8 cellular contexts compared by ENCODE assay signal in genomic region chr12:42588308-42588836, GRCh38. TPM values are rescaled to one million over a fixed set of nuclear protein-coding genes. Genes with fewer than 3 reads are reported as not detected.
DNase-seq lines count a peak whose midpoint lies in the region; ATAC-seq and TF ChIP-seq lines count a peak whose summit lies in the region.

No MANE protein-coding gene starts in this region.

- no peak for DNase-seq in CD8-positive, alpha-beta T cell
- DNase-seq in RWPE1 (ENCODE audit: low spot score) (no peak), fibroblast of mammary gland (ENCODE audit: low read depth) (peak; percentile 47), ovary (peak in 1 of 5 donors; percentile 32), T1000 (lab: John Stamatoyannopoulos, UW) (no peak), KG1 (lab: John Stamatoyannopoulos, UW) (no peak), omental fat pad (ENCODE audit: low spot score) (no peak), NCI-H1092 (lab: John Stamatoyannopoulos, UW) (no peak)

- H3K4me1 Mint-ChIP-seq in CD8-positive, alpha-beta T cell (ENCODE audit: low read depth), result peaks cover 23% of the 10 kb centered on the region

- H3K4me3 Mint-ChIP-seq in CD8-positive, alpha-beta T cell, result peak overlapping the region; percentile 38

- POLR2A ChIA-PET in CD8-positive, alpha-beta T cell (lab: Charles Lee), result no interaction called here
- POLR2A ChIA-PET in RWPE1 (lab: Yijun Ruan, JAX; ENCODE audit: low non-redundant PET), result no interaction called here

- H3K27me3 ChIP-seq in CD8-positive, alpha-beta T cell (ENCODE audit: insufficient read depth, low read length), result peaks cover 18% of the 10 kb centered on the region
- H3K27me3 ChIP-seq in ovary, result no peaks in the 10 kb centered on the region

- no peak for ATAC-seq in CD8-positive, alpha-beta T cell
- no peak for ATAC-seq in omental fat pad (ENCODE audit: low FRiP score)

- peaks cover 55% of the 10 kb centered on the region for H3K27me3 Mint-ChIP-seq in CD8-positive, alpha-beta T cell (ENCODE audit: low read depth)

- CTCF ChIA-PET in CD8-positive, alpha-beta T cell (lab: Charles Lee), result no interaction called here
- CTCF ChIA-PET in RWPE1 (lab: Yijun Ruan, JAX), result interaction anchor here (0.5 to 2.1 kb wide), 5 partner anchors 337 to 748 kb away, joined by 3 to 18 read pairs (median 4); no protein-coding TSS in a partner anchor

- WGBS in ovary, 3 donors, result 5 to 6% (median 6%) methylated on average over 11 of the region's 11 CpGs

- H3K9me3 ChIP-seq in CD8-positive, alpha-beta T cell (ENCODE audit: low read length), result no peaks in the 10 kb centered on the region
- H3K9me3 ChIP-seq in ovary, result no peaks in the 10 kb centered on the region

- TF ChIP-seq EP300 in ovary (IDR thresholded peaks at IDR 0.05), result no peak

- no peak for TF ChIP-seq POLR2A in ovary (IDR thresholded peaks at IDR 0.05)

- H3K9me3 Mint-ChIP-seq in CD8-positive, alpha-beta T cell, result no peaks in the 10 kb centered on the region

- no peak overlapping the region for H3K27ac ChIP-seq in CD8-positive, alpha-beta T cell (ENCODE audit: low read depth, low read length)
- H3K27ac ChIP-seq in RWPE1 (peak overlapping the region; percentile 74), ovary (peak overlapping the region in 1 of 2 donors; percentile 27)

- no peaks in the 10 kb centered on the region for H3K36me3 Mint-ChIP-seq in CD8-positive, alpha-beta T cell

- no peak overlapping the region for H3K4me3 ChIP-seq in CD8-positive, alpha-beta T cell (ENCODE audit: low read depth, low read length)
- H3K4me3 ChIP-seq in fibroblast of mammary gland (ENCODE audit: control insufficient read depth, low read depth, low read length) (peak overlapping the region; percentile 86), ovary (peak overlapping the region; percentile 81)

- intact Hi-C loops in CD8-positive, alpha-beta T cell (cut with DNase I, micrococcal nuclease), result no loop called here
- intact Hi-C loops in ovary (cut with DNase I), result loop anchor here in 2 of 4 donors (5.0 to 10.0 kb wide), 3 partner anchors 104 to 444 kb away; partner anchors contain the start of gene GXYLT1 (in 1 of the 2)

- TF ChIP-seq CTCF in CD8-positive, alpha-beta T cell (IDR thresholded peaks at IDR 0.05), result no peak
- TF ChIP-seq CTCF in RWPE1 (conservative IDR thresholded peaks at IDR 0.05; ENCODE audit: low read depth) (no peak), fibroblast of mammary gland (conservative IDR thresholded peaks at IDR 0.05; ENCODE audit: control insufficient read depth, insufficient read depth, low read depth, low read length) (no peak), ovary (IDR thresholded peaks at IDR 0.05) (no peak), omental fat pad (IDR thresholded peaks at IDR 0.05) (no peak)

- peaks cover 5% of the 10 kb centered on the region for H3K4me1 ChIP-seq in CD8-positive, alpha-beta T cell (ENCODE audit: insufficient read depth, low read length)
- peaks cover 9% of the 10 kb centered on the region for H3K4me1 ChIP-seq in ovary (ENCODE audit: insufficient read depth)

- no peaks in the 10 kb centered on the region for H3K36me3 ChIP-seq in CD8-positive, alpha-beta T cell (ENCODE audit: insufficient read depth, low read length)
- H3K36me3 ChIP-seq in ovary, result no peaks in the 10 kb centered on the region

- H3K27ac Mint-ChIP-seq in CD8-positive, alpha-beta T cell, result no peak overlapping the region

RNA-seq across cellular contexts. Expression of gene PRICKLE1, which starts 1.2 kb away (rescaled TPM):
- total RNA-seq in CD8-positive, alpha-beta T cell, result under 1 TPM in 1 of 2 experiments, not detected in 1; 0.22 TPM
- total RNA-seq in ovary, result 10 to 100 TPM; 14.2 to 35.2 (median 22.5) TPM
- polyA plus RNA-seq in ovary, result 10 to 100 TPM; 12.5 to 29.1 TPM
- 10 to 100 TPM in 1 of 4 donors, 1 to 10 TPM in 3; 7.2 to 10.9 (median 9.3) TPM for total RNA-seq in omental fat pad

Comparison
In these comparisons a context has a peak if more than half of its experiments do, and no peak if none do; other contexts are left out.
1. RNA of gene PRICKLE1, which starts 1.2 kb away (total RNA-seq): 14.2 to 35.2 TPM in ovary and 7.2 to 10.9 TPM in omental fat pad; 0.22 TPM in CD8-positive, alpha-beta T cell; every median in the first group is over 4 times any median in the second.